22 cellular contexts compared by ENCODE assay signal in the genomic region with DNA sequence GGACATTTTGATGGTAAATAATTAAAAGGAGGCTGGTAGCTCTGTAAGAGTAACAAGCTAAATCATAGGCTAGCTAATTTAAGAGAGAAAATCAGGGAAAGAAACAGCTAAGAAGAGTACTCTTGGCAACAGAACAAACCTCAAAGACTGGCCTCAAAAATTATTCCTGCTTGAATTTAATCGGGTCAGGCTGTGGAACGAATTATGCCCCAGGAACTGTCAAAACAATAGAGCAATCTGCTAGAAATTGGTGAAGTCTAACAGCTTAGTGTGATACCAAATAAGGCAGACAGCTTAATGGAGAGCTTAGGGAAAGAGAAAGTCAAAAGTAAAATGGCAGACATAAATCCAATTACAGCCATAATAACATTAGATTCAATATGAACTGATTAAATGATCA.
DNase-seq lines count a peak whose midpoint lies in the region; ATAC-seq and TF ChIP-seq lines count a peak whose summit lies in the region.
"Had no signal": no experiment of that assay in that cellular context is flagged by ENCODE, and none has a peak within 500 bp of the region (broad histone marks: within the 10 kb centered on the region; RNA-seq: fewer than 3 reads in every experiment).

No MANE protein-coding gene starts in this region.

- DNase-seq in GM04504 (ENCODE audit: low read depth) (peak; percentile 63), astrocyte of the hippocampus (ENCODE audit: low read depth, low spot score) (peak; percentile 61), fibroblast of villous mesenchyme (ENCODE audit: low read depth) (peak; percentile 56), sciatic nerve (ENCODE audit: low spot score) (no peak), SKM-1 treated with dmso at 0.1 percent for 144 hours (lab: John Stamatoyannopoulos, UW; ENCODE audit: unreplicated experiment) (no peak)
- no peak for DNase-seq in stimulated activated CD4-positive, alpha-beta T cell treated with anti-CD3 and anti-CD28 coated beads, Interleukin-15, amount 100 ng/mL, for 24 hours
- DNase-seq: activated CD4-positive, alpha-beta T cell treated with anti-CD3 and anti-CD28 coated beads, Interleukin-2, amount 50 U/mL, for 1 hour; AML-193; CD8-positive, alpha-beta memory T cell; effector CD4-positive, alpha-beta T cell; H9; Kasumi-1; NCI-H1092; NCI-H2029; NCI-H69; T-helper 9 cell; trophoblast cell had no signal

- intact Hi-C loops in sciatic nerve (cut with DNase I): no loop called here

- TF ChIP-seq CTCF in fibroblast of villous mesenchyme (IDR thresholded peaks at IDR 0.05; ENCODE audit: insufficient read depth, low read depth, low read length): no peak

- ATAC-seq in sciatic nerve (peak; percentile 31), GM18909 (IDR thresholded peaks at IDR 0.05; ENCODE audit: poor library complexity, unreplicated experiment) (no peak)
- ATAC-seq: activated naive CD4-positive, alpha-beta T cell treated with anti-CD3 and anti-CD28 coated beads, Interleukin-2, amount 50 U/mL, for 72 hours; activated T-helper 17 cell treated with anti-CD3 and anti-CD28 coated beads, Interleukin-2, amount 50 U/mL, for 72 hours had no signal

- no peak overlapping the region for H3K4me3 ChIP-seq in fibroblast of villous mesenchyme (ENCODE audit: low read depth, low read length)
- H3K4me3 ChIP-seq: ascending aorta, GM12878 had no signal

Comparison
In these comparisons a context has a peak if more than half of its experiments do, and no peak if none do; other contexts are left out.
1. DNase-seq: peak in GM04504 (single experiment), astrocyte of the hippocampus (single experiment) and fibroblast of villous mesenchyme (single experiment); none in sciatic nerve (single experiment), SKM-1 treated with dmso at 0.1 percent for 144 hours (single experiment) and stimulated activated CD4-positive, alpha-beta T cell treated with anti-CD3 and anti-CD28 coated beads, Interleukin-15, amount 100 ng/mL, for 24 hours (single experiment).